13 cellular contexts compared by ENCODE assay signal in the genomic region with DNA sequence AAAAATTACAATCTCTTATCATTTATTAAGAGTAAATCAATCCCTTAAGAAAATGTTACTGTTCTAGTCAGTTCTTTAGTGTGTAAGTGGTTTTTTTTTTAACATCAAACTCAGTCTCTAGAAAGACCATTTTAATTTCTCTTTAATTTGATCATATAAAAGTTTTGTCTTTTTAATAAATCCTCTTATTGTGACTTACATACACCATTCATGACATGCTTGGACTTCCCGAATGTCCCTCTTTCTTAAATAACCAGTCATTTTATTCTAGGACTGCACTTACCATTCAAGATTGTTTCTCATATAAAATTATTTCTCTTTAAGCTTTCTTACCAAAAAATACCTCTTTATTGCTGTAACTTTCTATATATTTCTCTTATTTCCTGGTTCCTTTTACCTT.
"Had no signal": no experiment of that assay in that cellular context is flagged by ENCODE, and none has a peak within 500 bp of the region (broad histone marks: within the 10 kb centered on the region; RNA-seq: fewer than 3 reads in every experiment).

No MANE protein-coding gene starts in this region.

- H3K27me3 ChIP-seq: adrenal gland, cardiac muscle cell, left lung, ovary had no signal

- H3K4me3 ChIP-seq: adrenal gland, cardiac muscle cell, left lung, mucosa of descending colon, ovary had no signal

- H3K9me3 Mint-ChIP-seq: activated naive CD4-positive, alpha-beta T cell treated with anti-CD3 and anti-CD28 coated beads, Interleukin-2, amount 50 U/mL, for 24 hours had no signal

- H3K4me3 Mint-ChIP-seq: activated CD4-positive, alpha-beta memory T cell treated with anti-CD3 and anti-CD28 coated beads, Interleukin-2, amount 10 ng/mL, durations not matched to agents 7 days and 5 days; activated naive CD4-positive, alpha-beta T cell treated with anti-CD3 and anti-CD28 coated beads, Interleukin-2, amount 50 U/mL, for 24 hours; activated T-cell treated with anti-CD3 and anti-CD28 coated beads, Interleukin-2, amount 50 U/mL, for 4 hours; naive thymus-derived CD4-positive, alpha-beta T cell; stimulated activated memory B cell treated with anti-CD40 and anti-IgM and Interleukin-4, amounts not matched to agents 10 μg/mL and 1 μg/mL and 100 μg/mL, for 72 hours had no signal

- H3K36me3 ChIP-seq: adrenal gland, cardiac muscle cell, left lung, ovary had no signal

- H3K36me3 Mint-ChIP-seq: stimulated activated memory B cell treated with anti-CD40 and anti-IgM and Interleukin-4, amounts not matched to agents 10 μg/mL and 1 μg/mL and 100 μg/mL, for 72 hours had no signal

- H3K9me3 ChIP-seq: adrenal gland, ovary had no signal

- H3K27ac Mint-ChIP-seq: activated CD4-positive, alpha-beta memory T cell treated with anti-CD3 and anti-CD28 coated beads, Interleukin-2, amount 10 ng/mL, durations not matched to agents 7 days and 5 days; activated naive CD4-positive, alpha-beta T cell treated with anti-CD3 and anti-CD28 coated beads, Interleukin-2, amount 50 U/mL, for 24 hours; naive thymus-derived CD4-positive, alpha-beta T cell; stimulated activated memory B cell treated with anti-CD40 and anti-IgM and Interleukin-4, amounts not matched to agents 10 μg/mL and 1 μg/mL and 100 μg/mL, for 72 hours had no signal

- ATAC-seq: activated T-cell treated with anti-CD3 and anti-CD28 coated beads, Interleukin-2, amount 50 U/mL, for 4 hours; left lung; mucosa of descending colon; naive thymus-derived CD4-positive, alpha-beta T cell; stimulated activated memory B cell treated with anti-CD40 and anti-IgM and Interleukin-4, amounts not matched to agents 10 μg/mL and 1 μg/mL and 100 μg/mL, for 72 hours had no signal

- DNase-seq: activated CD4-positive, alpha-beta memory T cell treated with anti-CD3 and anti-CD28 coated beads, Interleukin-2, amount 10 ng/mL, durations not matched to agents 7 days and 5 days; activated CD4-positive, alpha-beta T cell treated with anti-CD3 and anti-CD28 coated beads for 4 hours; activated effector memory CD4-positive, alpha-beta T cell treated with Interleukin-2 at 50 U/mL for 16 hours; activated T-cell treated with anti-CD3 and anti-CD28 coated beads, Interleukin-2, amount 50 U/mL, for 4 hours; adrenal gland; left lung; mucosa of descending colon; naive thymus-derived CD4-positive, alpha-beta T cell; ovary; stimulated activated CD4-positive, alpha-beta T cell treated with anti-CD3 and anti-CD28 coated beads, Interleukin-12 subunit alpha, Interleukin-12 subunit beta, amount 100 ng/mL, for 4 hours had no signal

- H3K27ac ChIP-seq: adrenal gland, cardiac muscle cell, left lung, ovary had no signal

- H3K4me1 ChIP-seq: adrenal gland, left lung had no signal

- H3K4me1 Mint-ChIP-seq: activated CD4-positive, alpha-beta memory T cell treated with anti-CD3 and anti-CD28 coated beads, Interleukin-2, amount 10 ng/mL, durations not matched to agents 7 days and 5 days; activated naive CD4-positive, alpha-beta T cell treated with anti-CD3 and anti-CD28 coated beads, Interleukin-2, amount 50 U/mL, for 24 hours; naive thymus-derived CD4-positive, alpha-beta T cell had no signal
